ENCODE assay signal across 8 cellular contexts in genomic region chr17:78013683-78014467, GRCh38. TPM values are rescaled to one million over a fixed set of nuclear protein-coding genes. Genes with fewer than 3 reads are reported as not detected.
DNase-seq lines count a peak whose midpoint lies in the region; ATAC-seq, FAIRE-seq and TF ChIP-seq lines count a peak whose summit lies in the region.

No MANE protein-coding gene starts in this region.

- H2BK120ac ChIP-seq in mesendoderm (ENCODE audit: low read depth, low read length) = no peak overlapping the region

- no peaks in the 10 kb centered on the region for H3K9me3 Mint-ChIP-seq in effector memory CD8-positive, alpha-beta T cell
- no peaks in the 10 kb centered on the region for H3K9me3 Mint-ChIP-seq in stimulated activated naive CD8-positive, alpha-beta T cell treated with anti-CD3 and anti-CD28 coated beads, Interleukin-15, Interleukin-2, amounts not matched to agents 100 ng/mL and 50 ng/mL, for 24 hours

- H3K4me1 Mint-ChIP-seq in effector memory CD8-positive, alpha-beta T cell (ENCODE audit: low read depth in 2 of 2) = peaks cover 15 to 16% of the 10 kb centered on the region in 2 donors
- peaks cover 25% of the 10 kb centered on the region for H3K4me1 Mint-ChIP-seq in stimulated activated naive CD8-positive, alpha-beta T cell treated with anti-CD3 and anti-CD28 coated beads, Interleukin-15, Interleukin-2, amounts not matched to agents 100 ng/mL and 50 ng/mL, for 24 hours (ENCODE audit: low read depth)

- no peak for TF ChIP-seq CTCF in coronary artery (IDR thresholded peaks at IDR 0.05)

- peak; percentile 64 for ATAC-seq in effector memory CD8-positive, alpha-beta T cell (replicated peaks)

- no peak overlapping the region for H4K8ac ChIP-seq in mesendoderm (ENCODE audit: low read depth, low read length)

- H3K36me3 Mint-ChIP-seq in effector memory CD8-positive, alpha-beta T cell (ENCODE audit: insufficient read depth) = peaks cover 28% of the 10 kb centered on the region
- H3K36me3 Mint-ChIP-seq in stimulated activated naive CD8-positive, alpha-beta T cell treated with anti-CD3 and anti-CD28 coated beads, Interleukin-15, Interleukin-2, amounts not matched to agents 100 ng/mL and 50 ng/mL, for 24 hours (ENCODE audit: low read depth) = no peaks in the 10 kb centered on the region

- DNase-seq in AG08395 (ENCODE audit: low spot score) = peak; percentile 70
- no peak for DNase-seq in GM18507 (ENCODE audit: extremely low spot score, insufficient read length, low read depth)
- peak; percentile 90 for DNase-seq in NCI-H2196 (lab: John Stamatoyannopoulos, UW; ENCODE audit: unreplicated experiment)
- DNase-seq in activated CD4-positive, alpha-beta T cell treated with anti-CD3 and anti-CD28 coated beads for 48 hours = peak; percentile 55
- DNase-seq in effector memory CD8-positive, alpha-beta T cell = peak; percentile 42 to 53 (median 50)
- peak; percentile 77 for DNase-seq in mesendoderm
- no peak for DNase-seq in coronary artery (ENCODE audit: low spot score)

- H3K27ac Mint-ChIP-seq in effector memory CD8-positive, alpha-beta T cell = no peak overlapping the region
- peak overlapping the region; percentile 26 for H3K27ac Mint-ChIP-seq in stimulated activated naive CD8-positive, alpha-beta T cell treated with anti-CD3 and anti-CD28 coated beads, Interleukin-15, Interleukin-2, amounts not matched to agents 100 ng/mL and 50 ng/mL, for 24 hours

- H3K4me1 ChIP-seq in mesendoderm (ENCODE audit: control insufficient read depth, low read depth, low read length) = no peaks in the 10 kb centered on the region

- H3K27ac ChIP-seq in mesendoderm (ENCODE audit: low read depth, low read length) (no peak overlapping the region), coronary artery (no peak overlapping the region)

- H3K36me3 ChIP-seq in mesendoderm (ENCODE audit: control insufficient read depth, insufficient read depth, low read length) = no peaks in the 10 kb centered on the region

- WGBS in mesendoderm (ENCODE audit: extremely low coverage, insufficient coverage, low lambda C conversion rate) = no CpG with 5 or more reads among the region's 4 CpGs

- H3K23ac ChIP-seq in mesendoderm (ENCODE audit: low read length) = no peak overlapping the region

- H3K56ac ChIP-seq in mesendoderm (ENCODE audit: low read length) = no peak overlapping the region

- H2BK15ac ChIP-seq in mesendoderm (replicated peaks; ENCODE audit: low read depth) = no peak overlapping the region

- no peak overlapping the region for H2BK5ac ChIP-seq in mesendoderm (ENCODE audit: low read length)

- no peak overlapping the region for H3K18ac ChIP-seq in mesendoderm (ENCODE audit: low read length)

- H4K5ac ChIP-seq in mesendoderm (ENCODE audit: low read length) = no peak overlapping the region

- H3K79me2 ChIP-seq in mesendoderm (ENCODE audit: control insufficient read depth, insufficient read depth, low read length) = no peaks in the 10 kb centered on the region

- peak; percentile 85 for FAIRE-seq in GM18507 (lab: Jason Lieb, UNC)

- no peak overlapping the region for H3K4me2 ChIP-seq in mesendoderm (ENCODE audit: low read length)

- H2AK5ac ChIP-seq in mesendoderm (ENCODE audit: low read length) = no peak overlapping the region

- no peak overlapping the region for H3K4ac ChIP-seq in mesendoderm (ENCODE audit: low read depth, low read length)

- no peak overlapping the region for H3K9ac ChIP-seq in mesendoderm (ENCODE audit: low read length)

- H3K4me3 Mint-ChIP-seq in effector memory CD8-positive, alpha-beta T cell = no peak overlapping the region
- no peak overlapping the region for H3K4me3 Mint-ChIP-seq in stimulated activated naive CD8-positive, alpha-beta T cell treated with anti-CD3 and anti-CD28 coated beads, Interleukin-15, Interleukin-2, amounts not matched to agents 100 ng/mL and 50 ng/mL, for 24 hours

- H3K4me3 ChIP-seq in mesendoderm (ENCODE audit: low read length) (no peak overlapping the region), coronary artery (no peak overlapping the region)

- no peaks in the 10 kb centered on the region for H3K27me3 Mint-ChIP-seq in effector memory CD8-positive, alpha-beta T cell
- no peaks in the 10 kb centered on the region for H3K27me3 Mint-ChIP-seq in stimulated activated naive CD8-positive, alpha-beta T cell treated with anti-CD3 and anti-CD28 coated beads, Interleukin-15, Interleukin-2, amounts not matched to agents 100 ng/mL and 50 ng/mL, for 24 hours

- no peaks in the 10 kb centered on the region for H3K79me1 ChIP-seq in mesendoderm (ENCODE audit: low read length)

- no peaks in the 10 kb centered on the region for H3K27me3 ChIP-seq in mesendoderm (ENCODE audit: insufficient read depth, low read length, poor library complexity)

RNA-seq across cellular contexts. Expression of gene TNRC6C, which starts 55.4 kb away (rescaled TPM):
- 3.7 TPM for polyA plus RNA-seq in mesendoderm (2013, experiment 1 of 2)
- polyA plus RNA-seq in mesendoderm (2013, experiment 2 of 2) = 3.7 TPM

Comparison
In these comparisons a context has a peak if more than half of its experiments do, and no peak if none do; other contexts are left out.
1. DNase-seq: peak in AG08395 (single experiment), NCI-H2196 (single experiment), activated CD4-positive, alpha-beta T cell treated with anti-CD3 and anti-CD28 coated beads for 48 hours (single experiment), effector memory CD8-positive, alpha-beta T cell (3 of 3) and mesendoderm (single experiment); none in GM18507 (single experiment) and coronary artery (single experiment).